ENCODE assay signal across 1 cellular context in the genomic region with DNA sequence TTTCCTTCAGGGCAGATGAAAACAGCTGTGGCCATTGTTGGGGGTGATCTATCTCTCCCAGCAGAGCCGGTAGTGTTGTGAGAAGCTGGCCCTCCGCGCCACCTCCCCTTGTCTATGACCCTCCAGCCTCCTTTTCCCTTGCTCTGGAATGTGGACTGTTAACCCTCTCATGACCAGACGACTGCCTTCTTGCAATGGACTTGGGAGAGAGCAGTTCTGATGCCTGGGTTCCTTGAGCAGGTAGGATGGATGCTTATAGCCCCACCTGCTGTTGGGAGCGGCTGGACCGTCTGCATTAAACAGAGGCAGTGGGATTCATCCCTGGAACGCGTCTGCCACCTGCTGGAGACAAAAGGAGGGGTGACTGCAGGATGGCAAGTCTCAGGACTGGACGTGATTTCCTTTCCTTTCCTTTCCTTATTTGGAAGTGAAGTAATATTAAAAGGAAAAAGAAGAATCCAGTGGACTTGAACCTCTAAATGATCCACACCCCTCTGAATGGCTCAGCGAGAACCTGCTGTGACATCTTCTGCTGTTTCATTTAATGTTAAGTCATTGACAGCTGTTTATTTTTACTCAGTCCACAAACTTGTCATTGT.
TF ChIP-seq lines count a peak whose summit lies in the region.

No MANE protein-coding gene starts in this region.

TF ChIP-seq in WTC11, 78 proteins besides CTCF, POLR2A, EP300 and RAD21 (continued from another document):
- TF ChIP-seq, protein P1, sequence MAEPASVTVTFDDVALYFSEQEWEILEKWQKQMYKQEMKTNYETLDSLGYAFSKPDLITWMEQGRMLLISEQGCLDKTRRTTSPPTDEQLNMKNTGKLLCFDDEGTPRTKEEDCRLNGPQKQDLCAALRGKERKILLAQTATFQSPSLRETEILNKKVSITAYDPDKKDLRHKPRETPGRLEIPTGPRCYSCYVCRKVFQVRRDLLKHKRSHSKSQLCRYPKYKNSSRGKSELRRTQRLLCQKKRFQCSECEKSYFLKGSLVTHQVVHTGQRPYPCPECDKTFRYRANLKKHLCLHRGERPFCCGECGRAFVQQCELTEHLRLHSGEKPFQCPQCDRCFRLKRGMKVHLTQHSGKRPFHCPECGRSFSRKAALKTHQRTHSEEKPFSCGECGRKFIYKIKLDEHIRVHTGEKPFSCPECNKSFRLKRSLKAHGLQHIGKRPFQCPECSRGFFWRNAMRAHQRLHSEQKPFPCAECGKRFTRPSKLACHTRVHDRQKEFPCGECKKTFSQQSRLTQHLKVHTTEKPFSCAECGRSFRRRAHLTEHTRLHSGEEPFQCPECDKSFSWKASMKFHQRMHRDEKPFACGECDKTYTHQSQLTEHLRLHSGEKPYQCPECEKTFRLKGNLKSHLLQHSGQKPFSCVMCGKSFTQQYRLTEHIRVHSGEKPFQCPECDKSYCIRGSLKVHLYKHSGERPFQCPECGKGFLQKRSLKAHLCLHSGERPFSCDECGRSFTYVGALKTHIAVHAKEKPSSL (CRISPR knock-in tag; conservative IDR thresholded peaks at IDR 0.05): no peak
- TF ChIP-seq PRRX2 (CRISPR knock-in tag; IDR thresholded peaks at IDR 0.05): no peak
- TF ChIP-seq CREB1 (CRISPR knock-in tag; IDR thresholded peaks at IDR 0.05): no peak
- TF ChIP-seq, protein P2, sequence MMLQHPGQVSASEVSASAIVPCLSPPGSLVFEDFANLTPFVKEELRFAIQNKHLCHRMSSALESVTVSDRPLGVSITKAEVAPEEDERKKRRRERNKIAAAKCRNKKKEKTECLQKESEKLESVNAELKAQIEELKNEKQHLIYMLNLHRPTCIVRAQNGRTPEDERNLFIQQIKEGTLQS (CRISPR knock-in tag; conservative IDR thresholded peaks at IDR 0.05): no peak
- no peak for TF ChIP-seq FOXJ3 (CRISPR knock-in tag; IDR thresholded peaks at IDR 0.05; ENCODE audit: borderline replicate concordance)
- no peak for TF ChIP-seq ZNF232 (CRISPR knock-in tag; IDR thresholded peaks at IDR 0.05)
- no peak for TF ChIP-seq JUN (CRISPR knock-in tag; IDR thresholded peaks at IDR 0.05)
- peak; percentile 95; the same call in 1 of the 2 replicates for TF ChIP-seq TEAD1 (CRISPR knock-in tag; IDR thresholded peaks at IDR 0.05)
- no peak for TF ChIP-seq ZNF416 (CRISPR knock-in tag; IDR thresholded peaks at IDR 0.05)
- TF ChIP-seq ETV6 (CRISPR knock-in tag; IDR thresholded peaks at IDR 0.05): peak; percentile 85; the same call in 1 of the 2 replicates
- TF ChIP-seq TEAD4 (CRISPR knock-in tag; IDR thresholded peaks at IDR 0.05): peak; percentile 84
- no peak for TF ChIP-seq HMGA2 (CRISPR knock-in tag; IDR thresholded peaks at IDR 0.05)
- TF ChIP-seq, protein P3, sequence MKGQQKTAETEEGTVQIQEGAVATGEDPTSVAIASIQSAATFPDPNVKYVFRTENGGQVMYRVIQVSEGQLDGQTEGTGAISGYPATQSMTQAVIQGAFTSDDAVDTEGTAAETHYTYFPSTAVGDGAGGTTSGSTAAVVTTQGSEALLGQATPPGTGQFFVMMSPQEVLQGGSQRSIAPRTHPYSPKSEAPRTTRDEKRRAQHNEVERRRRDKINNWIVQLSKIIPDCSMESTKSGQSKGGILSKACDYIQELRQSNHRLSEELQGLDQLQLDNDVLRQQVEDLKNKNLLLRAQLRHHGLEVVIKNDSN (CRISPR knock-in tag; IDR thresholded peaks at IDR 0.05): no peak
- TF ChIP-seq SP1 (CRISPR knock-in tag; conservative IDR thresholded peaks at IDR 0.05): peak; percentile 62; the same call in 1 of the 2 replicates
- TF ChIP-seq NR3C1 (CRISPR knock-in tag; conservative IDR thresholded peaks at IDR 0.05; ENCODE audit: low read depth): no peak
- no peak for TF ChIP-seq MXD4 (CRISPR knock-in tag; IDR thresholded peaks at IDR 0.05; ENCODE audit: borderline replicate concordance)
- no peak for TF ChIP-seq ZNF263 (CRISPR knock-in tag; IDR thresholded peaks at IDR 0.05; ENCODE audit: low read depth)
- TF ChIP-seq, protein P4, sequence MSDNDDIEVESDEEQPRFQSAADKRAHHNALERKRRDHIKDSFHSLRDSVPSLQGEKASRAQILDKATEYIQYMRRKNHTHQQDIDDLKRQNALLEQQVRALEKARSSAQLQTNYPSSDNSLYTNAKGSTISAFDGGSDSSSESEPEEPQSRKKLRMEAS (CRISPR knock-in tag; IDR thresholded peaks at IDR 0.05): 0 out of 2 replicates have a peak, but pooled peaks have one; percentile 60
